1 cellular context compared by ENCODE assay signal in the genomic region with DNA sequence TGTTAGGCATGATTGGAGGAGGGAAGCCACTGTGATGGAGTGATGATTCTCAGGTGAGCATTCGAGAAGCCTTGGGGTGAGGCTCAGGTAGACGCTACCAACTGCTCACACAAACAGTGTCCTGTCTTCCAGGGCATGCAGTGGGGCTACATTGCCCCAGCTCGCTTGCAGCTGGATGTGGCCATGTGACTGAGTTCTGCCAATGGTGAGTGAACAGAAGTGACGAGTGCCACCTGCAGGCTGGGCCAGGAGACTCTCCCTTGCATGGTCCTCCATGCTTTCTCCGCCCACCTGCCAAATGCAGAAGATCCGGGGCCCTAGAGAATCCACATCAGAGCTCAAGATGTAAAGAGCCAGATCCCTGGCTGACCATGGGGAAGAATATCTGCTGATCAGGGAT.
TF ChIP-seq lines count a peak whose summit lies in the region.

No MANE protein-coding gene starts in this region.

TF ChIP-seq in endothelial cell of umbilical vein, 7 proteins besides CTCF, POLR2A, EP300 and RAD21 (continued from another document):
- TF ChIP-seq GATA2 (IDR thresholded peaks at IDR 0.05; ENCODE audit: insufficient read depth, insufficient read length, low read depth, low read length) = no peak
- TF ChIP-seq, protein P1, sequence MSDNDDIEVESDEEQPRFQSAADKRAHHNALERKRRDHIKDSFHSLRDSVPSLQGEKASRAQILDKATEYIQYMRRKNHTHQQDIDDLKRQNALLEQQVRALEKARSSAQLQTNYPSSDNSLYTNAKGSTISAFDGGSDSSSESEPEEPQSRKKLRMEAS (IDR thresholded peaks at IDR 0.05; ENCODE audit: insufficient read depth, insufficient read length) = no peak
